1 cellular context compared by ENCODE assay signal in the genomic region with DNA sequence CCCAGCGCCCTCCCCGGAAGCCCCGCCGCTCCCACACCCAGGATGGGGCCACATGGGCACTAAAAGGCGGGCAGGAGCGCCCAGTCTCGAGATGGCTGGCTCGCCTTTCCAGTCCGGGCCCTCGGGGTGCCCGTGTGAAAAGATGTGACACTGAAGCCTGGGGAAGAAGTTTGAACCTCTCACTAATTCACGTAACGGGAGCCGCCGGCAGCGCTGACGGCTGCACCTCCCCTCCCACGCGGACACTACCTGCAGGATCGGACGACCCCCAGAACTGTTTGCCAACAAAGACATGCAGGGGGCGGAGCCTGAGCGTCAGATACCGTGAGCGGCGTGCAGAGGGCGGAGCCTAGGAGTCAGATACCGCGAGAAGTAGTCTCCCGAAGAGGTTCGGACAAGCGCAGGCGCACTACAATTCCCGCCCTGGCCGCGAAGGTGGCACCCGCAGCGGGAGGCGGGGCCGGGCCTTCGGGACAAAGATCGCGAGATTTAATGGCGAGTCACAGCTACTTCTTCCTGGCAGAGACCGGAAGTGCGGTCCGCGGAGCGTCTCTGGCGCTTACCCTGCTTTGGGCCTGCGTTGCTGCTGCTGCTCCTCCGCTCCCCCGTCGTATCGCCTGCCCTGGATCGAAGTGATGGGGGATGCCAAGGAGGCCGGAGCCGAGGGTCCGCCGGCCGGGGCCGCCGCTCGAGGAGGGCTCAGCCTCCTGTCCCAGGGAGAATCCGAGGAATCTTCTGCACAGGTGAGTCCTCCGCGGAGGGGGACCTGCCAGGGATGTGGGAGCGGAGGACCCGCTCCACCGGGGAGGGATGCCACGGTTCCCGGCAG.
A peak's percentile ranks its signal among the peaks of the same experiment; 100 is the strongest.
TF ChIP-seq lines count a peak whose summit lies in the region.

A gene with protein sequence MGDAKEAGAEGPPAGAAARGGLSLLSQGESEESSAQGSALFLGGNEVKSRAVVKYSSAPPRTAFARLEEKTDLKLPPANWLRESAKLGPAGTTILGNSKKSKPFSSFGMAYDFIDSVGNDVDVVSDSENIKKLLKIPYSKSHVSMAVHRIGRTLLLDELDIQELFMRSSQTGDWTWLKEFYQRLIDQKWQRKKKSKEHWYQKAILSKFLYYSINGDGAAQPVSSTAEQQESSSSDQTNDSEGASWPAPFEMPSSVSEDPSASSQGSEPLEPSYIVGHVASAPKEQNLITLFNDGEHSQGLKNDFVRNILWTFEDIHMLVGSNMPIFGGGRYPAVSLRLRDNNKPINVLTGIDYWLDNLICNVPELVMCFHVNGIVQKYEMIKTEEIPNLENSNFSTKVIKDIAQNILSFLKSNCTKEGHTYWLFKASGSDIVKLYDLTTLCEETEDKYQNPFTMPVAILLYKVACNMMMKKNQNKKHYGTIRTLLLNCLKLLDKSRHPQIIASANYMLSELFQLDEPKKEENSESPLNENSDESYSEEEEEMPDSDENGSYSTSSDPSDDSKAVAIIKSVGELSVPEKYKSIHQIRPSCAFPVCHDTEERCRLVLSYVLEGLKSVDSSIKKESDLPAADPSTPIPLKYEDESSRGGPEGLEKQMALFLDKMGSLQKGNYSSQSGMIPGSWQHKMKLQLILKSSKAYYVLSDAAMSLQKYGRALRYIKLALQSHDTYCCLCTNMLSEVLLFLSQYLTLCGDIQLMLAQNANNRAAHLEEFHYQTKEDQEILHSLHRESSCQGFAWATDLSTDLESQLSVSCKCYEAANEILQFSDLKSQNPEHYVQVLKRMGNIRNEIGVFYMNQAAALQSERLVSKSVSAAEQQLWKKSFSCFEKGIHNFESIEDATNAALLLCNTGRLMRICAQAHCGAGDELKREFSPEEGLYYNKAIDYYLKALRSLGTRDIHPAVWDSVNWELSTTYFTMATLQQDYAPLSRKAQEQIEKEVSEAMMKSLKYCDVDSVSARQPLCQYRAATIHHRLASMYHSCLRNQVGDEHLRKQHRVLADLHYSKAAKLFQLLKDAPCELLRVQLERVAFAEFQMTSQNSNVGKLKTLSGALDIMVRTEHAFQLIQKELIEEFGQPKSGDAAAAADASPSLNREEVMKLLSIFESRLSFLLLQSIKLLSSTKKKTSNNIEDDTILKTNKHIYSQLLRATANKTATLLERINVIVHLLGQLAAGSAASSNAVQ (plus strand): TSS at position 537 of the 829 bp plus-strand sequence. CDS start 99 bp downstream, at position 636.

TF ChIP-seq in GM23338, 12 proteins besides CTCF, POLR2A, EP300 and RAD21:
- TF ChIP-seq POLR2AphosphoS5 (IDR thresholded peaks at IDR 0.05; ENCODE audit: low read depth) (peak; percentile 96), JUNB (IDR thresholded peaks at IDR 0.05; ENCODE audit: unreplicated experiment) (no peak), NANOG (IDR thresholded peaks at IDR 0.05; ENCODE audit: borderline replicate concordance) (no peak), CREB1 (CRISPR knock-in tag; IDR thresholded peaks at IDR 0.05; ENCODE audit: low read depth) (0 out of 2 replicates have a peak, but pooled peaks have one; percentile 38), ZNF114 (CRISPR knock-in tag; IDR thresholded peaks at IDR 0.05) (no peak)
- TF ChIP-seq, protein P1, sequence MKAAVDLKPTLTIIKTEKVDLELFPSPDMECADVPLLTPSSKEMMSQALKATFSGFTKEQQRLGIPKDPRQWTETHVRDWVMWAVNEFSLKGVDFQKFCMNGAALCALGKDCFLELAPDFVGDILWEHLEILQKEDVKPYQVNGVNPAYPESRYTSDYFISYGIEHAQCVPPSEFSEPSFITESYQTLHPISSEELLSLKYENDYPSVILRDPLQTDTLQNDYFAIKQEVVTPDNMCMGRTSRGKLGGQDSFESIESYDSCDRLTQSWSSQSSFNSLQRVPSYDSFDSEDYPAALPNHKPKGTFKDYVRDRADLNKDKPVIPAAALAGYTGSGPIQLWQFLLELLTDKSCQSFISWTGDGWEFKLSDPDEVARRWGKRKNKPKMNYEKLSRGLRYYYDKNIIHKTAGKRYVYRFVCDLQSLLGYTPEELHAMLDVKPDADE (IDR thresholded peaks at IDR 0.05): 0 out of 2 replicates have a peak, but pooled peaks have one; percentile 23
